In the genomic region with DNA sequence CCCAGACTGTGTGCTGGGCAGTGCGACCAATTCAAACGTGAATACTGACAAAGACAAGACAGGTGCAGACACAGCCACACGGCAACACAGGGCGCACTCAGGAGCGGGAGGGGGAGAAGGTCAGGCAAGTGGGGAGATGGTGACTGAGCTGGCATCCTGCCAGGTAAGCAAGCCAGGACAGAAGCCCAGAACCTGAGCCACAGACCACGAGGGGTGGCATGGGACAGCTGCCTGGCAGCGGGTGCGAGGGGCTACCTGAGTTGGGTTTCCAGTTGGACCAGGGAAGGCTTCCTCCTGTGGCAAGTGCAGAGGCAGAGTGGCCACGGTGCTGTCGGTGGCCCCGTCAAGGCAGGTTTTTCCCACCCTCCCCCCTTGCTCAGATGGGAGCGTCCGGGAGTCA, we compare ENCODE assay signal across 22 cellular contexts.
"Had no signal": no experiment of that assay in that cellular context is flagged by ENCODE, and none has a peak within 500 bp of the region (broad histone marks: within the 10 kb centered on the region; RNA-seq: fewer than 3 reads in every experiment).

No MANE protein-coding gene starts in this region.

- H3K4me3 Mint-ChIP-seq: dendritic cell treated with granulocyte-macrophage colony-stimulating factor and Interleukin-4, amounts not matched to agents 40 ng/mL and 50 ng/mL, for 4 days; endodermal cell; naive B cell; nephron; stimulated activated naive B cell treated with anti-CD40 and anti-IgM and Interleukin-4, amounts not matched to agents 10 μg/mL and 1 μg/mL and 100 μg/mL, for 72 hours; stimulated activated naive CD8-positive, alpha-beta T cell treated with anti-CD3 and anti-CD28 coated beads, Interleukin-15, amount 100 ng/mL, for 72 hours had no signal

- H3K27me3 ChIP-seq: heart left ventricle, testis, tibial nerve, upper lobe of right lung, vagina had no signal

- H2AFZ ChIP-seq: parathyroid adenoma had no signal

- H3K4me3 ChIP-seq: heart left ventricle, lung, prostate gland, testis, tibial nerve, upper lobe of right lung, vagina had no signal

- H3K9ac ChIP-seq: parathyroid adenoma had no signal

- ATAC-seq: heart left ventricle; left colon; left ventricle myocardium superior; sciatic nerve; stimulated activated naive B cell treated with anti-CD40 and anti-IgM and Interleukin-4, amounts not matched to agents 10 μg/mL and 1 μg/mL and 100 μg/mL, for 72 hours; stimulated activated naive CD8-positive, alpha-beta T cell treated with anti-CD3 and anti-CD28 coated beads, Interleukin-15, amount 100 ng/mL, for 72 hours; upper lobe of right lung had no signal

- H3K27ac ChIP-seq: heart left ventricle, parathyroid adenoma, prostate gland, testis, tibial nerve, upper lobe of right lung, vagina had no signal

- H3K27me3 Mint-ChIP-seq: dendritic cell treated with granulocyte-macrophage colony-stimulating factor and Interleukin-4, amounts not matched to agents 40 ng/mL and 50 ng/mL, for 4 days had no signal

- H3K9me3 ChIP-seq: prostate gland, testis, upper lobe of right lung, vagina had no signal

- H3K4me1 ChIP-seq: parathyroid adenoma, prostate gland, testis, upper lobe of right lung, vagina had no signal

- H3K27ac Mint-ChIP-seq: dendritic cell treated with granulocyte-macrophage colony-stimulating factor and Interleukin-4, amounts not matched to agents 40 ng/mL and 50 ng/mL, for 4 days; endodermal cell; nephron; stimulated activated naive B cell treated with anti-CD40 and anti-IgM and Interleukin-4, amounts not matched to agents 10 μg/mL and 1 μg/mL and 100 μg/mL, for 72 hours; stimulated activated naive CD8-positive, alpha-beta T cell treated with anti-CD3 and anti-CD28 coated beads, Interleukin-15, amount 100 ng/mL, for 72 hours had no signal

- DNase-seq: endodermal cell; foreskin melanocyte; heart left ventricle; hippocampal formation; left colon; left ventricle myocardium superior; mesendoderm; naive B cell; stimulated activated CD4-positive, alpha-beta T cell treated with anti-CD3 and anti-CD28 coated beads, Interleukin-2, amount 100 ng/mL, for 24 hours; stimulated activated CD4-positive, alpha-beta T cell treated with anti-CD3 and anti-CD28 coated beads, Interleukin-4, amount 100 ng/mL, for 4 hours; stimulated activated naive B cell treated with anti-CD40 and anti-IgM and Interleukin-4, amounts not matched to agents 10 μg/mL and 1 μg/mL and 100 μg/mL, for 72 hours; stimulated activated naive CD8-positive, alpha-beta T cell treated with anti-CD3 and anti-CD28 coated beads, Interleukin-15, amount 100 ng/mL, for 72 hours; testis; upper lobe of right lung had no signal

- H3K36me3 ChIP-seq: heart left ventricle, prostate gland, tibial nerve, upper lobe of right lung, vagina had no signal
